In the genomic region with DNA sequence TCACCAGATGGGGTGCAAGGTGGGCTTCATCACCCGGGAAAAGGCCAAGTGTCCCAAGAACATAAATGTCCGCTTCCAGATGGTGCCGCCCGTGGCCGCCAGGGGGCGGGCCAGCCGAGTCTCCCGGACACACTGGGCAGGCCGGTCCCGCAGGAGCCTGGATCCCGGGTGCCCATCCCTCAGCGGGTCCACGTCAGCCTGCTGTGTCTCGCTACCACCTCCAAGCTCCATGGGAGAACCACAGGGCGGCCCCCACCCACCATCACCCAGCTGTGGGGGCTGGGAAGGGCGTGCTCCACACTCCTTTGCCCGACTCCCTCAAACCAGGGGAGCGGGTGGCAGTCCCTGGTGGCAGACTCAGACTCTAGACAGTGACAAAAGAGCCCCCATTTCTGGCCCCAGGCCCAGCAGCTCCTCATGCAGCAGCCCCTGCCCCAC, we compare ENCODE assay signal across 9 cellular contexts. TPM values are rescaled to one million over a fixed set of nuclear protein-coding genes. Genes with fewer than 3 reads are reported as not detected.
DNase-seq lines count a peak whose midpoint lies in the region; ATAC-seq, FAIRE-seq and TF ChIP-seq lines count a peak whose summit lies in the region.
"Had no signal": no experiment of that assay in that cellular context is flagged by ENCODE, and none has a peak within 500 bp of the region (broad histone marks: within the 10 kb centered on the region; RNA-seq: fewer than 3 reads in every experiment).

No MANE protein-coding gene starts in this region.

- H3K9ac ChIP-seq in IMR-90 (ENCODE audit: low read depth, low read length): no peak overlapping the region

- H4K20me1 ChIP-seq in IMR-90 (ENCODE audit: insufficient read depth, low read length) (peaks cover 9% of the 10 kb centered on the region), hepatocyte (ENCODE audit: insufficient read depth, poor library complexity, severe bottlenecking) (no peaks in the 10 kb centered on the region)

- no peaks in the 10 kb centered on the region for H3K79me1 ChIP-seq in IMR-90 (ENCODE audit: low read depth in 1 of 2, low read length in 2 of 2)

- H2AFZ ChIP-seq in IMR-90 (replicated peaks; ENCODE audit: low read length, poor library complexity) (peak overlapping the region; percentile 88), hepatocyte (no peak overlapping the region)

- no peak overlapping the region for H3K4me3 ChIP-seq in IMR-90 (ENCODE audit: insufficient read depth, low read depth, low read length)
- no peak overlapping the region for H3K4me3 ChIP-seq in hepatocyte
- H3K4me3 ChIP-seq in small intestine (ENCODE audit: low read depth in 1 of 2, low read length in 2 of 2): no peak overlapping the region
- H3K4me3 ChIP-seq: SK-N-MC had no signal

- no peaks in the 10 kb centered on the region for H3K9me1 ChIP-seq in IMR-90 (ENCODE audit: insufficient read depth, low read length)

- in situ Hi-C loops in Caki2 (cut with HindIII; ENCODE audit: low pct_unique_long_range_greater_than_20kb, low sequenced_read_pairs): no loop called here
- in situ Hi-C loops in IMR-90 (cut with MboI; ENCODE audit: low sequenced_read_pairs): loop anchor here (5.0 kb wide), 1 partner anchor 79 kb away; no protein-coding TSS in a partner anchor

- H3K36me3 ChIP-seq in IMR-90 (ENCODE audit: control insufficient read depth, insufficient read depth, low read length) (no peaks in the 10 kb centered on the region), hepatocyte (replicated peaks; ENCODE audit: insufficient read depth, low read depth) (no peaks in the 10 kb centered on the region), small intestine (ENCODE audit: control insufficient read depth in 2 of 2, insufficient read depth in 2 of 2, low read length in 2 of 2) (no peaks in the 10 kb centered on the region)

- no peak overlapping the region for H2BK15ac ChIP-seq in IMR-90 (ENCODE audit: low read depth, low read length)

- no peak overlapping the region for H4K91ac ChIP-seq in IMR-90 (ENCODE audit: insufficient read depth, low read depth, low read length)

- no peaks in the 10 kb centered on the region for H3K9me2 ChIP-seq in hepatocyte (replicated peaks; ENCODE audit: insufficient read depth)

- TF ChIP-seq RAD21 in IMR-90 (IDR thresholded peaks at IDR 0.05; ENCODE audit: low read length): peak; percentile 74

- peaks cover 1% of the 10 kb centered on the region; the same call in 1 of the 2 replicates for H3K4me1 ChIP-seq in IMR-90 (ENCODE audit: control insufficient read depth, insufficient read depth, low read length)
- H3K4me1 ChIP-seq in hepatocyte (ENCODE audit: insufficient read depth): peaks cover 4% of the 10 kb centered on the region
- H3K4me1 ChIP-seq in small intestine (ENCODE audit: control insufficient read depth in 2 of 2, insufficient read depth in 1 of 2, low read depth in 1 of 2, low read length in 1 of 2): peaks cover 0 to 2% of the 10 kb centered on the region in 2 donors

- no peak overlapping the region for H3K23ac ChIP-seq in IMR-90 (ENCODE audit: low read depth, low read length)

- H3K14ac ChIP-seq in IMR-90 (replicated peaks; ENCODE audit: low read depth, low read length): no peak overlapping the region

- no peak for TF ChIP-seq POLR2A in IMR-90 (IDR thresholded peaks at IDR 0.05; ENCODE audit: low read depth, low read length)

- H2BK5ac ChIP-seq in IMR-90 (ENCODE audit: low read depth, low read length, poor library complexity, severe bottlenecking): no peak overlapping the region

- dilution Hi-C loops in IMR-90 (cut with HindIII; ENCODE audit: low sequenced_read_pairs, unreplicated experiment): no loop called here

- no peaks in the 10 kb centered on the region for H3K79me2 ChIP-seq in hepatocyte

- peak overlapping the region in 1 of 2 experiments; percentile 17; a peak in 2 of 4 replicates for H4K8ac ChIP-seq in IMR-90 (ENCODE audit: low read depth in 2 of 2, low read length in 2 of 2)

- FAIRE-seq in small intestine (lab: Jason Lieb, UNC): no peak

- H3K4me2 ChIP-seq in IMR-90 (ENCODE audit: low read depth, low read length) (peak overlapping the region; percentile 53; the same call in 1 of the 2 replicates), hepatocyte (peak overlapping the region; percentile 65)

- intact Hi-C loops in IMR-90 (cut with micrococcal nuclease): loop anchor here (1.0 kb wide), 3 partner anchors 78 to 149 kb away; no protein-coding TSS in a partner anchor

- H3K27ac ChIP-seq in IMR-90 (ENCODE audit: insufficient read depth, low read length) (no peak overlapping the region), hepatocyte (no peak overlapping the region), small intestine (ENCODE audit: low read depth in 1 of 2, low read length in 1 of 2) (no peak overlapping the region)
- H3K27ac ChIP-seq: SK-N-MC had no signal

- no peak overlapping the region for H2BK120ac ChIP-seq in IMR-90 (ENCODE audit: low read depth, low read length)

- H3K9me3 ChIP-seq in IMR-90 (ENCODE audit: control insufficient read depth, insufficient read depth, low read length) (no peaks in the 10 kb centered on the region), hepatocyte (ENCODE audit: low read depth) (no peaks in the 10 kb centered on the region), small intestine (ENCODE audit: control insufficient read depth, low read depth) (no peaks in the 10 kb centered on the region)

- peaks cover 9% of the 10 kb centered on the region for H3K27me3 ChIP-seq in IMR-90 (ENCODE audit: control insufficient read depth, insufficient read depth, low read length)
- peaks cover 4% of the 10 kb centered on the region for H3K27me3 ChIP-seq in hepatocyte
- peaks cover 4 to 11% of the 10 kb centered on the region in 2 donors for H3K27me3 ChIP-seq in small intestine (ENCODE audit: control insufficient read depth in 2 of 2, insufficient read depth in 2 of 2, low read length in 2 of 2)

- peak overlapping the region; percentile 50; the same call in 1 of the 2 replicates for H3K4ac ChIP-seq in IMR-90 (ENCODE audit: low read depth, low read length)

- no peak overlapping the region for H4K5ac ChIP-seq in IMR-90 (ENCODE audit: low read depth, low read length)

- H3K56ac ChIP-seq in IMR-90 (ENCODE audit: extremely low read depth, insufficient read depth, low read length): no peak overlapping the region

- peak; percentile 44 for DNase-seq in Caki2 (ENCODE audit: low read depth)
- peak; percentile 58 for DNase-seq in IMR-90
- peak; percentile 37 to 52 (median 44) for DNase-seq in T-helper 2 cell
- peak in 51 of 58 donors; percentile 21 to 84 (median 50) for DNase-seq in anterior cingulate cortex (lab: John Stamatoyannopoulos, UW)
- DNase-seq in hepatocyte (ENCODE audit: low spot score): peak; percentile 85
- peak; percentile 59 for DNase-seq in small intestine

- CTCF ChIA-PET in IMR-90 (lab: Yijun Ruan, JAX): interaction anchor here (0.6 to 0.7 kb wide), 2 partner anchors 75 to 262 kb away, joined by 3 read pairs; no protein-coding TSS in a partner anchor

- no TSS peak for BruUV-seq in IMR-90 (replicated peaks; lab: Mats Ljungman, UMichigan)

- POLR2A ChIA-PET in IMR-90 (lab: Charles Lee; ENCODE audit: unreplicated experiment): no interaction called here

- TF ChIP-seq CTCF in IMR-90 (conservative IDR thresholded peaks at IDR 0.05; ENCODE audit: low read depth, low read length) (peak; percentile 89), hepatocyte (IDR thresholded peaks at IDR 0.05; ENCODE audit: poor library complexity) (peak; percentile 96)

- no peak overlapping the region for H3K18ac ChIP-seq in IMR-90 (ENCODE audit: low read depth, low read length)

- peak; percentile 89 for ATAC-seq in IMR-90 (ENCODE audit: low read depth)
- ATAC-seq in GM21390 (IDR thresholded peaks at IDR 0.05; ENCODE audit: unreplicated experiment): no peak
- no peak for ATAC-seq in HG02852 (IDR thresholded peaks at IDR 0.05; ENCODE audit: unreplicated experiment)

- H2BK20ac ChIP-seq in IMR-90 (ENCODE audit: low read depth, low read length): no peak overlapping the region

- WGBS in IMR-90 (ENCODE audit: extremely low coverage in 2 of 2, insufficient read length in 1 of 2), 2 experiments: 0% methylated on average over 1 of the region's 18 CpGs; no CpG with 5 or more reads in 1 of the 2 experiments
- 10% methylated on average over 16 of the region's 18 CpGs for WGBS in hepatocyte (ENCODE audit: low lambda C conversion rate, missing lambda C conversion rate)
- 2 to 6% (median 5%) methylated on average over 18 of the region's 18 CpGs for WGBS in small intestine, 3 donors

- H2AK9ac ChIP-seq in IMR-90 (replicated peaks; ENCODE audit: low read depth, low read length, poor library complexity): peak overlapping the region; percentile 97

- no peak overlapping the region; the same call in 1 of the 2 replicates for H2AK5ac ChIP-seq in IMR-90 (ENCODE audit: low read depth, low read length)

RNA-seq across cellular contexts. Expression of a gene that starts 22.0 kb away (rescaled TPM):
- total RNA-seq in Caki2 (2014; rRNA removed; shearing (Covaris generic); ENCODE audit: low replicate concordance): 16.6 and 25.8 TPM in 2 replicates
- total RNA-seq in IMR-90 (2012; rRNA removed) (5.6 and 6.4 TPM in 2 replicates), hepatocyte (47.4 and 47.7 TPM in 2 replicates)
- polyA plus RNA-seq in IMR-90 (2012; rRNA removed) (9.3 and 11.8 TPM in 2 replicates), hepatocyte (98.1 and 106 TPM in 2 replicates), small intestine (10 to 100 TPM; 25.9 to 61.1 (median 42.4) TPM)
- 25.5 TPM in 2 replicates for polyA plus RNA-seq in IMR-90 (2012; cell fraction: cytosol; rRNA removed)
- 12.8 and 30.0 TPM in 2 replicates for polyA plus RNA-seq in IMR-90 (2012; cell fraction: nucleus; rRNA removed; ENCODE audit: low replicate concordance)

RNA-seq across cellular contexts. Expression of a gene that starts 34.5 kb away (rescaled TPM):
- total RNA-seq in Caki2 (2014; rRNA removed; shearing (Covaris generic); ENCODE audit: low replicate concordance): 1.1 and 5.0 TPM in 2 replicates
- total RNA-seq in IMR-90 (2012; rRNA removed) (0.18 and 0.28 TPM in 2 replicates), hepatocyte (2.0 and 6.1 TPM in 2 replicates)
- polyA plus RNA-seq in IMR-90 (2012; rRNA removed) (0.20 and 0.58 TPM in 2 replicates), hepatocyte (4.1 and 4.8 TPM in 2 replicates), small intestine (10 to 100 TPM in 1 of 3 donors, 1 to 10 TPM in 2; 2.0 to 15.1 (median 2.2) TPM)
- 0.25 and 0.58 TPM in 2 replicates for polyA plus RNA-seq in IMR-90 (2012; cell fraction: cytosol; rRNA removed)
- 3.9 and 5.8 TPM in 2 replicates for polyA plus RNA-seq in IMR-90 (2012; cell fraction: nucleus; rRNA removed; ENCODE audit: low replicate concordance)

RNA-seq across cellular contexts. Expression of a gene that starts 45.3 kb away (rescaled TPM):
- total RNA-seq in Caki2 (2014; rRNA removed; shearing (Covaris generic); ENCODE audit: low replicate concordance): 11.5 and 19.6 TPM in 2 replicates
- 31.4 and 43.9 TPM in 2 replicates for total RNA-seq in IMR-90 (2012; rRNA removed)
- 33.9 and 37.4 TPM in 2 replicates for polyA plus RNA-seq in IMR-90 (2012; rRNA removed)
- 41.8 and 43.5 TPM in 2 replicates for polyA plus RNA-seq in IMR-90 (2012; cell fraction: cytosol; rRNA removed)
- polyA plus RNA-seq in IMR-90 (2012; cell fraction: nucleus; rRNA removed; ENCODE audit: low replicate concordance): 99.5 and 153 TPM in 2 replicates
- 39.6 and 42.2 TPM in 2 replicates for total RNA-seq in hepatocyte
- 41.0 and 47.5 TPM in 2 replicates for polyA plus RNA-seq in hepatocyte
- polyA plus RNA-seq in small intestine: 10 to 100 TPM; 40.6 to 84.1 (median 58.9) TPM
